1 cellular context compared by ENCODE assay signal in the genomic region with DNA sequence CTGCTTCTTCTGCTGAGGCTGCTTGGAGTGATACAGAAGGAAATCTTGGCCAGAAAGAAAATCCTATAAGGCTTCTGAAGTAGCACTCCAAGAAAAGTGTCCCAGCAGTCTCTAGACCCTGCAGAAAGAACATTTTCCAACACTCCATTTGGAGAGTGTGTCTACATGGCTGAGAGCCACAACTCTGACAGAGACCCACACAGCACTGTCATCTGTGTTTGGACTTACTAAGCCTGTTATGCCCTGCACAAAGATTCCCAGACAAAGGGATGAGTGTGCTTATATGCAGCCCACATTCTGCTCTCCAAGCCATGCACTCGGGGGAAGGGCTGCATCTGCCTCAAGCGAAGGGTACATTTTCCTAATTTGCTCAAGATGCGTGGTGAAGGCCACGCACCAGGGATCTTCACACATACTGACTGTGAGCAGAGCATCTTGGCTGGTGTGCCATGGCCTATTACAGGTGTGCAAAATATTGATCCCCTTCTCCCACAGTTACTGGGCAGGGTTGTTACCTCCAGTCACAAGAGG.
A peak's percentile ranks its signal among the peaks of the same experiment; 100 is the strongest.
TF ChIP-seq lines count a peak whose summit lies in the region.

No MANE protein-coding gene starts in this region.

TF ChIP-seq in K562, 482 proteins besides CTCF, POLR2A, EP300 and RAD21 (continued from another document):
- TF ChIP-seq, protein P1, sequence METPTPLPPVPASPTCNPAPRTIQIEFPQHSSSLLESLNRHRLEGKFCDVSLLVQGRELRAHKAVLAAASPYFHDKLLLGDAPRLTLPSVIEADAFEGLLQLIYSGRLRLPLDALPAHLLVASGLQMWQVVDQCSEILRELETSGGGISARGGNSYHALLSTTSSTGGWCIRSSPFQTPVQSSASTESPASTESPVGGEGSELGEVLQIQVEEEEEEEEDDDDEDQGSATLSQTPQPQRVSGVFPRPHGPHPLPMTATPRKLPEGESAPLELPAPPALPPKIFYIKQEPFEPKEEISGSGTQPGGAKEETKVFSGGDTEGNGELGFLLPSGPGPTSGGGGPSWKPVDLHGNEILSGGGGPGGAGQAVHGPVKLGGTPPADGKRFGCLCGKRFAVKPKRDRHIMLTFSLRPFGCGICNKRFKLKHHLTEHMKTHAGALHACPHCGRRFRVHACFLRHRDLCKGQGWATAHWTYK (CRISPR knock-in tag; IDR thresholded peaks at IDR 0.05) = 0 out of 2 replicates have a peak, but pooled peaks have one; percentile 44
- TF ChIP-seq, protein P2, sequence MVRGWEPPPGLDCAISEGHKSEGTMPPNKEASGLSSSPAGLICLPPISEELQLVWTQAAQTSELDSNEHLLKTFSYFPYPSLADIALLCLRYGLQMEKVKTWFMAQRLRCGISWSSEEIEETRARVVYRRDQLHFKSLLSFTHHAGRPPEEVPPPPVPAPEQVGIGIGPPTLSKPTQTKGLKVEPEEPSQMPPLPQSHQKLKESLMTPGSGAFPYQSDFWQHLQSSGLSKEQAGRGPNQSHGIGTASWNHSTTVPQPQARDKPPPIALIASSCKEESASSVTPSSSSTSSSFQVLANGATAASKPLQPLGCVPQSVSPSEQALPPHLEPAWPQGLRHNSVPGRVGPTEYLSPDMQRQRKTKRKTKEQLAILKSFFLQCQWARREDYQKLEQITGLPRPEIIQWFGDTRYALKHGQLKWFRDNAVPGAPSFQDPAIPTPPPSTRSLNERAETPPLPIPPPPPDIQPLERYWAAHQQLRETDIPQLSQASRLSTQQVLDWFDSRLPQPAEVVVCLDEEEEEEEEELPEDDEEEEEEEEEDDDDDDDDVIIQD (CRISPR knock-in tag; IDR thresholded peaks at IDR 0.05) = 0 out of 2 replicates have a peak, but pooled peaks have one; percentile 49
- no peak for TF ChIP-seq CREBBP (IDR thresholded peaks at IDR 0.05; ENCODE audit: low read depth, low read length)
TF ChIP-seq in K562: peak in this region for 14.
